Comparison of ENCODE assay signal across 8 cellular contexts in genomic region chr19:41192574-41193419, GRCh38. TPM values are rescaled to one million over a fixed set of nuclear protein-coding genes. Genes with fewer than 3 reads are reported as not detected.
DNase-seq lines count a peak whose midpoint lies in the region; ATAC-seq and TF ChIP-seq lines count a peak whose summit lies in the region.

TSS of gene CYP2S1 (plus strand) at chr19:41193219. CDS start at chr19:41193265, 46 bp downstream.

- no peak within 1 kb of the TSS for H3K27ac Mint-ChIP-seq in CD4-positive, alpha-beta T cell
- H3K27ac Mint-ChIP-seq in activated T-helper 2 cell treated with anti-CD3 and anti-CD28 coated beads, Interferon-gamma antibody, Interleukin-2, Interleukin-4, amounts not matched to agents 10 μg/mL and 5 μg/mL and 100 μg/mL, durations not matched to agents 14 hours and 24 hours and 36 hours, result no peak within 1 kb of the TSS

- CTCF ChIA-PET in CD4-positive, alpha-beta T cell (lab: Charles Lee), result no interaction called here

- H3K9me3 Mint-ChIP-seq in CD4-positive, alpha-beta T cell, result no peaks in the 10 kb centered on the region
- no peaks in the 10 kb centered on the region for H3K9me3 Mint-ChIP-seq in activated T-helper 2 cell treated with anti-CD3 and anti-CD28 coated beads, Interferon-gamma antibody, Interleukin-2, Interleukin-4, amounts not matched to agents 10 μg/mL and 5 μg/mL and 100 μg/mL, durations not matched to agents 14 hours and 24 hours and 36 hours

- H3K27me3 Mint-ChIP-seq in CD4-positive, alpha-beta T cell, result peaks cover 48% of the 10 kb centered on the region
- H3K27me3 Mint-ChIP-seq in activated T-helper 2 cell treated with anti-CD3 and anti-CD28 coated beads, Interferon-gamma antibody, Interleukin-2, Interleukin-4, amounts not matched to agents 10 μg/mL and 5 μg/mL and 100 μg/mL, durations not matched to agents 14 hours and 24 hours and 36 hours (ENCODE audit: low read depth), result peaks cover 37% of the 10 kb centered on the region

- DNase-seq in CD4-positive, alpha-beta T cell, result peak in 2 of 10 experiments; percentile 4 to 26
- DNase-seq in NCI-H2227 treated with DMSO at 0.1 percent for 48 hours (lab: John Stamatoyannopoulos, UW) (peak; percentile 58), dermis blood vessel endothelial cell (peak; percentile 21), mucosa of gallbladder (ENCODE audit: low spot score) (peak; percentile 51), NCI-H1092 treated with DMSO at 0.1 percent for 48 hours (lab: John Stamatoyannopoulos, UW) (no peak)
- DNase-seq in activated T-helper 2 cell treated with anti-CD3 and anti-CD28 coated beads, Interferon-gamma antibody, Interleukin-2, Interleukin-4, amounts not matched to agents 10 μg/mL and 5 μg/mL and 100 μg/mL, durations not matched to agents 14 hours and 24 hours and 36 hours (ENCODE audit: low spot score), result no peak

- peaks cover 16% of the 10 kb centered on the region for H3K4me1 Mint-ChIP-seq in CD4-positive, alpha-beta T cell (ENCODE audit: low read depth)
- H3K4me1 Mint-ChIP-seq in activated T-helper 2 cell treated with anti-CD3 and anti-CD28 coated beads, Interferon-gamma antibody, Interleukin-2, Interleukin-4, amounts not matched to agents 10 μg/mL and 5 μg/mL and 100 μg/mL, durations not matched to agents 14 hours and 24 hours and 36 hours (ENCODE audit: low read depth), result peaks cover 10% of the 10 kb centered on the region

- no peaks in the 10 kb centered on the region for H3K36me3 Mint-ChIP-seq in CD4-positive, alpha-beta T cell (ENCODE audit: low read depth)
- H3K36me3 Mint-ChIP-seq in activated T-helper 2 cell treated with anti-CD3 and anti-CD28 coated beads, Interferon-gamma antibody, Interleukin-2, Interleukin-4, amounts not matched to agents 10 μg/mL and 5 μg/mL and 100 μg/mL, durations not matched to agents 14 hours and 24 hours and 36 hours (ENCODE audit: low read depth), result no peaks in the 10 kb centered on the region

- H3K27me3 ChIP-seq in CD4-positive, alpha-beta T cell (ENCODE audit: control insufficient read depth, insufficient read depth, low read length), result peaks cover 27% of the 10 kb centered on the region

- H3K4me3 Mint-ChIP-seq in CD4-positive, alpha-beta T cell, result peak within 1 kb of the TSS; percentile 61
- H3K4me3 Mint-ChIP-seq in activated T-helper 2 cell treated with anti-CD3 and anti-CD28 coated beads, Interferon-gamma antibody, Interleukin-2, Interleukin-4, amounts not matched to agents 10 μg/mL and 5 μg/mL and 100 μg/mL, durations not matched to agents 14 hours and 24 hours and 36 hours (ENCODE audit: low read depth), result no peak within 1 kb of the TSS

- ATAC-seq in CD4-positive, alpha-beta T cell (ENCODE audit: poor library complexity), result peak; percentile 55
- ATAC-seq in GM18907 (IDR thresholded peaks at IDR 0.05; ENCODE audit: unreplicated experiment), result no peak
- no peak for ATAC-seq in HG02870 (IDR thresholded peaks at IDR 0.05; ENCODE audit: unreplicated experiment)

- H3K27ac ChIP-seq in CD4-positive, alpha-beta T cell (ENCODE audit: low read depth, low read length), result no peak within 1 kb of the TSS

- no peaks in the 10 kb centered on the region for H3K9me3 ChIP-seq in CD4-positive, alpha-beta T cell (ENCODE audit: control insufficient read depth, low read length)

- intact Hi-C loops in CD4-positive, alpha-beta T cell (cut with DNase I, micrococcal nuclease), result no loop called here
- intact Hi-C loops in activated T-helper 2 cell treated with anti-CD3 and anti-CD28 coated beads, Interferon-gamma antibody, Interleukin-2, Interleukin-4, amounts not matched to agents 10 μg/mL and 5 μg/mL and 100 μg/mL, durations not matched to agents 14 hours and 24 hours and 36 hours (cut with micrococcal nuclease), result no loop called here

- TF ChIP-seq CTCF in CD4-positive, alpha-beta T cell (IDR thresholded peaks at IDR 0.05), result no peak

- POLR2A ChIA-PET in CD4-positive, alpha-beta T cell (lab: Charles Lee), result interaction anchor here (0.9 kb wide), 1 partner anchor 16 kb away, joined by 3 read pairs; no protein-coding TSS in a partner anchor

RNA-seq across cellular contexts. Expression of gene CYP2S1, which starts in this region (rescaled TPM):
- total RNA-seq in CD4-positive, alpha-beta T cell, result under 1 TPM; 0.78 to 0.82 TPM
- total RNA-seq in dermis blood vessel endothelial cell, result 0.68 and 0.88 TPM in 2 replicates
- total RNA-seq in mucosa of gallbladder, result 90.1 TPM
- total RNA-seq in activated T-helper 2 cell treated with anti-CD3 and anti-CD28 coated beads, Interferon-gamma antibody, Interleukin-2, Interleukin-4, amounts not matched to agents 10 μg/mL and 5 μg/mL and 100 μg/mL, durations not matched to agents 14 hours and 24 hours and 36 hours, result 0.34 and 1.2 TPM in 2 replicates

Comparison
In these comparisons a context has a peak if more than half of its experiments do, and no peak if none do; other contexts are left out.
1. RNA of gene CYP2S1 (total RNA-seq): 90.1 TPM in mucosa of gallbladder (single experiment); 0.78 to 0.82 TPM in CD4-positive, alpha-beta T cell, 0.68 to 0.88 TPM in dermis blood vessel endothelial cell and 0.34 to 1.2 TPM in activated T-helper 2 cell treated with anti-CD3 and anti-CD28 coated beads, Interferon-gamma antibody, Interleukin-2, Interleukin-4, amounts not matched to agents 10 μg/mL and 5 μg/mL and 100 μg/mL, durations not matched to agents 14 hours and 24 hours and 36 hours; every median in the first group is over 10 times any median in the second.
2. Peak in ATAC-seq in CD4-positive, alpha-beta T cell; RNA of the gene not detected or under 1 TPM.
3. Peak in DNase-seq in dermis blood vessel endothelial cell; RNA of the gene not detected or under 1 TPM.
4. DNase-seq: peak in NCI-H2227 treated with DMSO at 0.1 percent for 48 hours (single experiment) and mucosa of gallbladder (single experiment); none in NCI-H1092 treated with DMSO at 0.1 percent for 48 hours (single experiment) and activated T-helper 2 cell treated with anti-CD3 and anti-CD28 coated beads, Interferon-gamma antibody, Interleukin-2, Interleukin-4, amounts not matched to agents 10 μg/mL and 5 μg/mL and 100 μg/mL, durations not matched to agents 14 hours and 24 hours and 36 hours (single experiment).